8 cellular contexts compared by ENCODE assay signal in the genomic region with DNA sequence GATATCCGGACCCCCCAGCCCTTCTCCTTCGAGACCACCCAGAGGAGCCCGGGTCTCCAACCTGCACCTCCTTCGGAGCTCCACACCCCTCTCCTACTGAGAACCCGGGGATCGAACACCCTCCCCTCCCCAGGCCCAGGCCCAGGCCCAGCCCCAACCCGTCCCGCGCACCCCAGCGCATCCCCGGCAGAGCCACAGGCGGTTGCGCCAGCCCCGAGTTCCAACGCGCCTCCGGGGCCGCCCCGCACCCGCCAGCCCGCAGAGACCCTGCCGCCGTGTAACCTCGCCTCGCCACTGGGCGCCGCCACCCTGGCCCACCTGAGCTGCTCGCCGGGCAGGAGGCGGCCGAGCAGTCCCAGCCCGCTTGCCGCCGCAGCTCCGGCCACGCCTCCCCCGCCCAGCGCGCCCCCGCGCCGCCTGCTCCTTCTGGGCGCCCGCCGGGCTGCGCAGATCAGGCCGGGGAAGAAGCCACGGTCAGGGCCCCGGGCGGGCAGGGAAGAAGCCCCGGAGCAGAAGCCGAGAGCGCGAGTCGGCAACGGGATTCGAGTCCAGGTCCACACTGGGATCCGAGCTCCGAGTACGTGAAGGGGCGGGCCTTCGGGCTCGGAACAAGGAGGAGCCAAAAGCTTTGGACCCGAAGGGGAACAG. TPM values are rescaled to one million over a fixed set of nuclear protein-coding genes. Genes with fewer than 3 reads are reported as not detected.
DNase-seq lines count a peak whose midpoint lies in the region; ATAC-seq and TF ChIP-seq lines count a peak whose summit lies in the region.

A gene with protein sequence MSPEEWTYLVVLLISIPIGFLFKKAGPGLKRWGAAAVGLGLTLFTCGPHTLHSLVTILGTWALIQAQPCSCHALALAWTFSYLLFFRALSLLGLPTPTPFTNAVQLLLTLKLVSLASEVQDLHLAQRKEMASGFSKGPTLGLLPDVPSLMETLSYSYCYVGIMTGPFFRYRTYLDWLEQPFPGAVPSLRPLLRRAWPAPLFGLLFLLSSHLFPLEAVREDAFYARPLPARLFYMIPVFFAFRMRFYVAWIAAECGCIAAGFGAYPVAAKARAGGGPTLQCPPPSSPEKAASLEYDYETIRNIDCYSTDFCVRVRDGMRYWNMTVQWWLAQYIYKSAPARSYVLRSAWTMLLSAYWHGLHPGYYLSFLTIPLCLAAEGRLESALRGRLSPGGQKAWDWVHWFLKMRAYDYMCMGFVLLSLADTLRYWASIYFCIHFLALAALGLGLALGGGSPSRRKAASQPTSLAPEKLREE (minus strand): TSS at position 561 of the 648 bp plus-strand sequence. CDS start 1,072 bp downstream, outside the sequence.

- CTCF ChIA-PET in PC-9 (lab: Charles Lee): interaction anchor here (1.0 to 1.8 kb wide), 2 partner anchors 16 to 52 kb away, joined by 4 to 7 read pairs; a partner anchor contains a TSS

- peak within 1 kb of the TSS; percentile 81 for H2AFZ ChIP-seq in PC-9

- POLR2A ChIA-PET in PC-9 (lab: Charles Lee; ENCODE audit: unreplicated experiment): interaction anchor here (0.5 to 2.8 kb wide), 19 partner anchors 10 to 1410 kb away, joined by 3 to 50 read pairs (median 5); a partner anchor contains a TSS

- H3K36me3 ChIP-seq in PC-9 (ENCODE audit: low read depth) (peaks cover 23% of the 10 kb centered on the region), duodenal mucosa (ENCODE audit: control insufficient read depth in 1 of 2, insufficient read depth in 2 of 2, low read length in 2 of 2) (peaks cover 6 to 20% of the 10 kb centered on the region in 2 donors), mucosa of stomach (ENCODE audit: control insufficient read depth, insufficient read depth, low read length) (no peaks in the 10 kb centered on the region)

- H3K9me2 ChIP-seq in PC-9 (ENCODE audit: insufficient read depth): no peaks in the 10 kb centered on the region

- H3K4me2 ChIP-seq in PC-9: peak within 1 kb of the TSS; percentile 77

- H3K9ac ChIP-seq in duodenal mucosa (ENCODE audit: low read depth in 1 of 2, low read length in 2 of 2): peak within 1 kb of the TSS; percentile 77 to 85
- H3K9ac ChIP-seq in mucosa of stomach (ENCODE audit: low read length): peak within 1 kb of the TSS; percentile 90

- no TSS peak for BruUV-seq in PC-9 (replicated peaks; lab: Mats Ljungman, UMichigan)

- no peaks in the 10 kb centered on the region for H3K27me3 ChIP-seq in PC-9 (ENCODE audit: insufficient read depth, low read depth)
- H3K27me3 ChIP-seq in duodenal mucosa (ENCODE audit: control insufficient read depth in 1 of 2, insufficient read depth in 2 of 2, low read length in 2 of 2): no peaks in the 10 kb centered on the region
- no peaks in the 10 kb centered on the region for H3K27me3 ChIP-seq in mucosa of stomach (ENCODE audit: control insufficient read depth, insufficient read depth, low read length)

- ATAC-seq in HG02763 (IDR thresholded peaks at IDR 0.05; ENCODE audit: unreplicated experiment): peak; percentile 19

- H3K4me1 ChIP-seq in PC-9 (replicated peaks; ENCODE audit: insufficient read depth) (peaks cover 24% of the 10 kb centered on the region), duodenal mucosa (ENCODE audit: control insufficient read depth in 1 of 2, insufficient read depth in 2 of 2, low read length in 2 of 2) (peaks cover 32% of the 10 kb centered on the region in 2 donors), mucosa of stomach (ENCODE audit: control insufficient read depth, insufficient read depth, low read length) (peaks cover 33% of the 10 kb centered on the region)

- no peaks in the 10 kb centered on the region for H3K9me3 ChIP-seq in PC-9 (ENCODE audit: insufficient read depth, low read depth)
- no peaks in the 10 kb centered on the region for H3K9me3 ChIP-seq in duodenal mucosa (ENCODE audit: control insufficient read depth in 1 of 2, low read length in 2 of 2)
- no peaks in the 10 kb centered on the region for H3K9me3 ChIP-seq in mucosa of stomach (ENCODE audit: control insufficient read depth, low read length)

- peak within 1 kb of the TSS; percentile 93 for H3K27ac ChIP-seq in PC-9
- peak within 1 kb of the TSS; percentile 99 for H3K27ac ChIP-seq in duodenal mucosa (ENCODE audit: low read depth, low read length)

- H3F3A ChIP-seq in PC-9 (ENCODE audit: insufficient read depth, low read depth): peaks cover 13% of the 10 kb centered on the region; the same call in 1 of the 2 replicates

- intact Hi-C loops in PC-9 (cut with micrococcal nuclease; ENCODE audit: unreplicated experiment): loop anchor here (5.0 kb wide), 1 partner anchor 1288 kb away; a partner anchor contains a TSS

- H3K4me3 ChIP-seq in PC-9: peak within 1 kb of the TSS; percentile 77
- peak within 1 kb of the TSS; percentile 78 to 85 for H3K4me3 ChIP-seq in duodenal mucosa (ENCODE audit: low read depth in 1 of 2, low read length in 2 of 2)
- H3K4me3 ChIP-seq in mucosa of stomach (ENCODE audit: low read length): peak within 1 kb of the TSS; percentile 37

- peaks cover 65% of the 10 kb centered on the region for H3K79me2 ChIP-seq in PC-9 (ENCODE audit: low read depth)

- peaks cover 8% of the 10 kb centered on the region for H4K20me1 ChIP-seq in PC-9 (ENCODE audit: insufficient read depth)

- TF ChIP-seq CTCF in PC-9 (conservative IDR thresholded peaks at IDR 0.05): no peak; the same call in 1 of the 2 replicates

- DNase-seq in activated gamma-delta T cell (lab: John Stamatoyannopoulos, UW): peak; percentile 73
- DNase-seq in activated gamma-delta T cell treated with Interleukin-2 at 50 U/mL for 16 hours: no peak
- DNase-seq in PC-9: peak in 1 of 2 experiments; percentile 56
- no peak for DNase-seq in iPS-NIHi7 (ENCODE audit: extremely low spot score)
- no peak for DNase-seq in SKM-1 treated with dmso at 0.1 percent for 144 hours (lab: John Stamatoyannopoulos, UW; ENCODE audit: unreplicated experiment)

RNA-seq across cellular contexts. Expression of the gene that starts here (rescaled TPM):
- total RNA-seq in PC-9 (2021): 488 and 494 TPM in 2 replicates
